ENCODE assay signal across 28 cellular contexts in genomic region chr5:61071565-61071964, GRCh38.
A peak's percentile ranks its signal among the peaks of the same experiment; 100 is the strongest.
DNase-seq lines count a peak whose midpoint lies in the region; ATAC-seq, FAIRE-seq and TF ChIP-seq lines count a peak whose summit lies in the region.
"Had no signal": no experiment of that assay in that cellular context is flagged by ENCODE, and none has a peak within 500 bp of the region (broad histone marks: within the 10 kb centered on the region; RNA-seq: fewer than 3 reads in every experiment).

No MANE protein-coding gene starts in this region.

- CTCF ChIA-PET in H1 (lab: Charles Lee; ENCODE audit: partially characterized antibody): interaction anchor here (1.0 to 1.3 kb wide), 3 partner anchors 8 to 287 kb away, joined by 3 to 4 read pairs (median 3); no protein-coding TSS in a partner anchor

- no peak overlapping the region for H3K56ac ChIP-seq in H1 (replicated peaks; ENCODE audit: insufficient read length, low read depth, low read length)

- no peaks in the 10 kb centered on the region for H4K20me1 ChIP-seq in H1 (replicated peaks in 1 of 2; ENCODE audit: control insufficient read depth in 1 of 2, insufficient read depth in 2 of 2, low read length in 2 of 2)

- H2AK5ac ChIP-seq in H1 (ENCODE audit: low read depth, low read length) (no peak overlapping the region), trophoblast cell (ENCODE audit: low read length) (no peak overlapping the region)

- H3K36me3 ChIP-seq in H1 (ENCODE audit: control insufficient read depth in 2 of 4, insufficient read depth in 4 of 4, low read length in 3 of 4) (no peaks in the 10 kb centered on the region), trophoblast cell (ENCODE audit: control insufficient read depth in 1 of 2, insufficient read depth in 2 of 2, low read length in 2 of 2) (no peaks in the 10 kb centered on the region)
- H3K36me3 ChIP-seq: left lung, neutrophil, right lobe of liver, thyroid gland had no signal

- no peak for TF ChIP-seq EP300 in H1 (IDR thresholded peaks at IDR 0.05; ENCODE audit: borderline replicate concordance in 1 of 2, low read depth in 2 of 2, low read length in 2 of 2)

- no peak overlapping the region for H3K4ac ChIP-seq in H1 (replicated peaks; ENCODE audit: insufficient read length, low read depth, low read length)
- no peak overlapping the region for H3K4ac ChIP-seq in trophoblast cell (ENCODE audit: low read depth, low read length)

- TF ChIP-seq CTCF in AG10803 (conservative IDR thresholded peaks at IDR 0.05; ENCODE audit: low read length) (no peak), H1 (IDR thresholded peaks at IDR 0.05; ENCODE audit: control extremely low read depth in 1 of 3, insufficient read depth in 1 of 3, low read depth in 1 of 3, low read length in 3 of 3) (no peak)

- H3K79me1 ChIP-seq in H1 (ENCODE audit: low read depth, low read length) (no peaks in the 10 kb centered on the region), trophoblast cell (ENCODE audit: low read length) (no peaks in the 10 kb centered on the region)

- no peak overlapping the region for H2BK15ac ChIP-seq in H1 (ENCODE audit: low read length)

- H2BK5ac ChIP-seq in H1 (ENCODE audit: low read depth, low read length) (no peak overlapping the region), trophoblast cell (ENCODE audit: low read depth, low read length, poor library complexity) (no peak overlapping the region)

- no peak overlapping the region for H3K18ac ChIP-seq in H1 (ENCODE audit: extremely low read depth, low read length)
- no peak overlapping the region for H3K18ac ChIP-seq in trophoblast cell (ENCODE audit: low read length)

- H4K5ac ChIP-seq in H1 (ENCODE audit: insufficient read length, low read depth, low read length): no peak overlapping the region

- no peak overlapping the region for H2AFZ ChIP-seq in H1 (ENCODE audit: low read length)
- H2AFZ ChIP-seq in trophoblast cell (ENCODE audit: insufficient read depth, low read length, poor library complexity): no peak overlapping the region

- H4K12ac ChIP-seq in trophoblast cell (ENCODE audit: low read depth, low read length): no peak overlapping the region

- H3K79me2 ChIP-seq in H1 (ENCODE audit: control insufficient read depth in 1 of 2, insufficient read depth in 2 of 2, low read length in 2 of 2) (no peaks in the 10 kb centered on the region), trophoblast cell (ENCODE audit: control insufficient read depth, insufficient read depth, low read length, poor library complexity) (no peaks in the 10 kb centered on the region)

- H3K14ac ChIP-seq in H1 (ENCODE audit: insufficient read length) (no peak overlapping the region), trophoblast cell (ENCODE audit: low read length) (no peak overlapping the region)

- no peak overlapping the region for H3K27ac ChIP-seq in H1 (ENCODE audit: low read depth, low read length)
- no peak overlapping the region for H3K27ac ChIP-seq in trophoblast cell (ENCODE audit: low read depth, low read length)
- H3K27ac ChIP-seq: heart right ventricle, left lung, neutrophil, right lobe of liver, thyroid gland had no signal

- POLR2A ChIA-PET in H1 (lab: Charles Lee; ENCODE audit: partially characterized antibody): no interaction called here

- H3K9ac ChIP-seq in H1 (replicated peaks in 1 of 4; ENCODE audit: extremely low read depth in 1 of 4, low read depth in 3 of 4, low read length in 3 of 4) (no peak overlapping the region), trophoblast cell (ENCODE audit: low read length) (no peak overlapping the region)

- H4K91ac ChIP-seq in H1 (replicated peaks; ENCODE audit: insufficient read length, low read length) (no peak overlapping the region), trophoblast cell (ENCODE audit: low read depth, low read length) (no peak overlapping the region)

- no peak for ATAC-seq in GM18868 (IDR thresholded peaks at IDR 0.05; ENCODE audit: unreplicated experiment)
- ATAC-seq in GM21529 (IDR thresholded peaks at IDR 0.05; ENCODE audit: unreplicated experiment): no peak
- ATAC-seq in HG03159 (IDR thresholded peaks at IDR 0.05; ENCODE audit: unreplicated experiment): no peak
- ATAC-seq: heart right ventricle, HepG2, left lung, PC-3, right lobe of liver, Right ventricle myocardium inferior had no signal

- H2BK12ac ChIP-seq in H1 (ENCODE audit: low read depth, low read length): no peak overlapping the region
- H2BK12ac ChIP-seq in trophoblast cell (ENCODE audit: low read length): no peak overlapping the region

- no peak overlapping the region for H2BK120ac ChIP-seq in H1 (replicated peaks; ENCODE audit: low read depth, low read length)
- H2BK120ac ChIP-seq in trophoblast cell (ENCODE audit: insufficient read depth, low read length, poor library complexity): no peak overlapping the region

- H4K8ac ChIP-seq in H1 (ENCODE audit: extremely low read depth, insufficient read depth, low read length): no peak overlapping the region
- H4K8ac ChIP-seq in trophoblast cell (ENCODE audit: low read depth, low read length): no peak overlapping the region

- H3K4me2 ChIP-seq in H1 (ENCODE audit: insufficient read depth in 1 of 2, low read depth in 2 of 2, low read length in 2 of 2) (no peak overlapping the region), trophoblast cell (ENCODE audit: low read length) (no peak overlapping the region)

- DNase-seq in AG10803 (ENCODE audit: low read depth): peak; percentile 7
- DNase-seq in H1 (ENCODE audit: low read depth in 1 of 2, low spot score in 2 of 2): no peak
- DNase-seq in iPS-NIHi11 (ENCODE audit: low spot score): peak; percentile 29
- peak; percentile 15 to 34 for DNase-seq in trophoblast cell
- no peak for DNase-seq in NCI-H1694 (lab: John Stamatoyannopoulos, UW)
- DNase-seq: 8988T; activated CD4-positive, alpha-beta memory T cell treated with anti-CD3 and anti-CD28 coated beads, Interleukin-2, amount 10 ng/mL, durations not matched to agents 7 days and 5 days; activated CD4-positive, alpha-beta T cell treated with anti-CD3 and anti-CD28 coated beads for 1 hour; activated CD8-positive, alpha-beta memory T cell treated with anti-CD3 and anti-CD28 coated beads, Interleukin-2, amount 50 U/mL, for 48 hours; activated naive CD4-positive, alpha-beta T cell treated with anti-CD3 and anti-CD28 coated beads, Interleukin-2, amount 50 U/mL, for 16 hours; heart right ventricle; Karpas-422; left lung; NCI-H2029; NCI-H524 treated with DMSO at 0.1 percent for 48 hours; PC-3; posterior cingulate gyrus; right lobe of liver; stimulated activated CD4-positive, alpha-beta T cell treated with anti-CD3 and anti-CD28 coated beads, Interleukin-4, amount 100 ng/mL, for 1 hour; thyroid gland had no signal

- TF ChIP-seq POLR2A in H1 (IDR thresholded peaks at IDR 0.05; ENCODE audit: control extremely low read depth in 1 of 2, low read depth in 2 of 2, low read length in 2 of 2): no peak

- H3K9me3 ChIP-seq in H1 (ENCODE audit: insufficient read depth in 2 of 2, low read depth in 1 of 2, low read length in 1 of 2) (no peaks in the 10 kb centered on the region), trophoblast cell (ENCODE audit: insufficient read depth, low read depth, low read length) (no peaks in the 10 kb centered on the region)
- H3K9me3 ChIP-seq: left lung, neutrophil, right lobe of liver, thyroid gland had no signal

- H3K23ac ChIP-seq in H1 (ENCODE audit: insufficient read length): no peak overlapping the region
- H3K23ac ChIP-seq in trophoblast cell (ENCODE audit: low read length): no peak overlapping the region

- H3K23me2 ChIP-seq in H1 (ENCODE audit: low read depth, low read length): peaks cover 2% of the 10 kb centered on the region; the same call in 1 of the 2 replicates

- H3K27me3 ChIP-seq in H1 (replicated peaks in 1 of 4; ENCODE audit: control insufficient read depth in 3 of 4, extremely low read depth in 1 of 4, insufficient read depth in 3 of 4, low read length in 3 of 4) (no peaks in the 10 kb centered on the region), trophoblast cell (ENCODE audit: insufficient read depth, low read length) (no peaks in the 10 kb centered on the region)
- H3K27me3 ChIP-seq: heart right ventricle, left lung, neutrophil, right lobe of liver, thyroid gland had no signal

- H2BK20ac ChIP-seq in H1 (ENCODE audit: low read length): no peak overlapping the region

- H3K4me3 ChIP-seq in AG10803 (ENCODE audit: low read length) (no peak overlapping the region), H1 (ENCODE audit: extremely low read depth in 1 of 4, insufficient read depth in 2 of 4, low read depth in 3 of 4, low read length in 4 of 4) (no peak overlapping the region), trophoblast cell (ENCODE audit: low read depth, low read length) (no peak overlapping the region)
- H3K4me3 ChIP-seq: heart right ventricle, left lung, right lobe of liver, thyroid gland had no signal

- peaks cover 0 to 2% (median 0%) of the 10 kb centered on the region in 4 experiments; a peak in 1 of 7 replicates for H3K4me1 ChIP-seq in H1 (replicated peaks in 1 of 4; ENCODE audit: control insufficient read depth in 3 of 4, insufficient read depth in 4 of 4, low read length in 3 of 4)
- H3K4me1 ChIP-seq in trophoblast cell (ENCODE audit: control insufficient read depth in 1 of 2, insufficient read depth in 2 of 2, low read length in 2 of 2): no peaks in the 10 kb centered on the region
- H3K4me1 ChIP-seq: heart right ventricle, left lung, right lobe of liver, thyroid gland had no signal

- TF ChIP-seq RAD21 in H1 (IDR thresholded peaks at IDR 0.05 in 1 of 2, conservative IDR thresholded peaks at IDR 0.05 in 1 of 2; ENCODE audit: low read depth in 2 of 2, low read length in 2 of 2): no peak

- FAIRE-seq in H1 (lab: Jason Lieb, UNC): peak; percentile 13
- FAIRE-seq: frontal cortex, H54, HepG2 had no signal

TF ChIP-seq in H1, 55 proteins besides CTCF, POLR2A, EP300 and RAD21:
- TF ChIP-seq SP4 (IDR thresholded peaks at IDR 0.05; ENCODE audit: low read length) (no peak), TEAD4 (IDR thresholded peaks at IDR 0.05; ENCODE audit: low read depth, low read length) (0 out of 2 replicates have a peak, but pooled peaks have one; percentile 20), RBBP5 (IDR thresholded peaks at IDR 0.05; ENCODE audit: borderline replicate concordance, low read depth, low read length) (no peak), FOSL1 (IDR thresholded peaks at IDR 0.05; ENCODE audit: insufficient read depth, low read depth, low read length) (no peak), MAX (IDR thresholded peaks at IDR 0.05) (no peak), SRF (IDR thresholded peaks at IDR 0.05; ENCODE audit: low read depth, low read length) (no peak), POLR2AphosphoS5 (IDR thresholded peaks at IDR 0.05; ENCODE audit: low read depth, low read length) (no peak)

Comparison
In these comparisons a context has a peak if more than half of its experiments do, and no peak if none do; other contexts are left out.
1. DNase-seq: peak in AG10803 (single experiment), iPS-NIHi11 (single experiment) and trophoblast cell (2 of 2); none in H1 (0 of 2) and NCI-H1694 (single experiment).